14 cellular contexts compared by ENCODE assay signal in genomic region chr2:108579631-108580030, GRCh38. TPM values are rescaled to one million over a fixed set of nuclear protein-coding genes. Genes with fewer than 3 reads are reported as not detected.
DNase-seq lines count a peak whose midpoint lies in the region; ATAC-seq and TF ChIP-seq lines count a peak whose summit lies in the region.
"Had no signal": no experiment of that assay in that cellular context is flagged by ENCODE, and none has a peak within 500 bp of the region (broad histone marks: within the 10 kb centered on the region; RNA-seq: fewer than 3 reads in every experiment).

No MANE protein-coding gene starts in this region.

- no peaks in the 10 kb centered on the region for H3K36me3 Mint-ChIP-seq in T-helper 17 cell (ENCODE audit: low read depth)
- no peaks in the 10 kb centered on the region for H3K36me3 Mint-ChIP-seq in osteocyte (ENCODE audit: unreplicated experiment)

- no peaks in the 10 kb centered on the region for H3K9me3 ChIP-seq in T-helper 17 cell (ENCODE audit: control insufficient read depth, low read length, poor library complexity, severe bottlenecking)
- H3K9me3 ChIP-seq: colonic mucosa, ovary, uterus had no signal

- H3K27ac Mint-ChIP-seq in T-helper 17 cell (peak overlapping the region; percentile 92), osteocyte (ENCODE audit: unreplicated experiment) (peak overlapping the region; percentile 83)

- H3K4me3 Mint-ChIP-seq in T-helper 17 cell (no peak overlapping the region), osteocyte (ENCODE audit: unreplicated experiment) (peak overlapping the region; percentile 1)

- H3K9me3 Mint-ChIP-seq in osteocyte (ENCODE audit: unreplicated experiment) = no peaks in the 10 kb centered on the region

- no peaks in the 10 kb centered on the region for H3K27me3 Mint-ChIP-seq in T-helper 17 cell
- no peaks in the 10 kb centered on the region for H3K27me3 Mint-ChIP-seq in osteocyte (ENCODE audit: unreplicated experiment)

- intact Hi-C loops in Right ventricle myocardium superior (cut with DNase I) = no loop called here

- in situ Hi-C loops in Caki2 (cut with HindIII; ENCODE audit: low pct_unique_long_range_greater_than_20kb, low sequenced_read_pairs) = no loop called here

- H3K4me1 Mint-ChIP-seq in T-helper 17 cell (peaks cover 25% of the 10 kb centered on the region), osteocyte (ENCODE audit: unreplicated experiment) (peaks cover 80% of the 10 kb centered on the region)

- no peak for TF ChIP-seq CTCF in osteocyte (IDR thresholded peaks at IDR 0.05)

- ATAC-seq in T-helper 17 cell (no peak), Right ventricle myocardium superior (ENCODE audit: poor library complexity) (peak; percentile 83), GM18867 (IDR thresholded peaks at IDR 0.05; ENCODE audit: unreplicated experiment) (no peak), SK-N-SH treated with all-trans-retinoic acid at 6 μM for 48 hours (no peak), HG03520 (IDR thresholded peaks at IDR 0.05; ENCODE audit: unreplicated experiment) (no peak)

- peak; percentile 57 for DNase-seq in Caki2 (ENCODE audit: low read depth)
- no peak for DNase-seq in T-helper 17 cell
- DNase-seq in Right ventricle myocardium superior = peak; percentile 62
- no peak for DNase-seq in osteocyte (ENCODE audit: extremely low spot score, unreplicated experiment)
- no peak for DNase-seq in stimulated activated CD4-positive, alpha-beta T cell treated with anti-CD3 and anti-CD28 coated beads, Interleukin-4, amount 100 ng/mL, for 4 hours
- DNase-seq: activated effector memory CD4-positive, alpha-beta T cell treated with anti-CD3 and anti-CD28 coated beads, Interleukin-2, amount 50 U/mL, for 16 hours; colonic mucosa; NCI-H1694 treated with DMSO at 0.1 percent for 48 hours; OCI-M1; ovary; uterus had no signal

TF ChIP-seq in SK-N-SH treated with all-trans-retinoic acid at 6 μM for 48 hours, 23 proteins besides CTCF, POLR2A, EP300 and RAD21:
- TF ChIP-seq PPARA (CRISPR knock-in tag; IDR thresholded peaks at IDR 0.05; ENCODE audit: borderline replicate concordance) = no peak
- no peak for TF ChIP-seq TOX (CRISPR knock-in tag; IDR thresholded peaks at IDR 0.05; ENCODE audit: borderline replicate concordance)

RNA-seq across cellular contexts. Expression of gene LIMS1, which starts 45.4 kb away (rescaled TPM):
- 156 and 173 TPM in 2 replicates for total RNA-seq in Caki2 (2014; rRNA removed; shearing (Covaris generic); ENCODE audit: low replicate concordance)
- total RNA-seq in T-helper 17 cell (100 to 1,000 TPM; 141 to 233 TPM), Right ventricle myocardium superior (75.7 TPM), osteocyte (69.6 and 74.4 TPM in 2 replicates)

Comparison
In these comparisons a context has a peak if more than half of its experiments do, and no peak if none do; other contexts are left out.
1. DNase-seq: peak in Caki2 (single experiment) and Right ventricle myocardium superior (single experiment); none in T-helper 17 cell (0 of 3), osteocyte (single experiment) and stimulated activated CD4-positive, alpha-beta T cell treated with anti-CD3 and anti-CD28 coated beads, Interleukin-4, amount 100 ng/mL, for 4 hours (0 of 2).